8 cellular contexts compared by ENCODE assay signal in genomic region chr10:14603539-14604102, GRCh38.
DNase-seq lines count a peak whose midpoint lies in the region; ATAC-seq, FAIRE-seq and TF ChIP-seq lines count a peak whose summit lies in the region.

No MANE protein-coding gene starts in this region.

- peaks cover 0 to 7% (median 2%) of the 10 kb centered on the region in 4 experiments; a peak in 3 of 7 replicates for H3K27me3 ChIP-seq in H1 (replicated peaks in 1 of 4; ENCODE audit: control insufficient read depth in 3 of 4, extremely low read depth in 1 of 4, insufficient read depth in 3 of 4, low read length in 3 of 4)

- no peak overlapping the region for H2AFZ ChIP-seq in H1 (ENCODE audit: low read length)

- no peak overlapping the region for H3K23ac ChIP-seq in H1 (ENCODE audit: insufficient read length)

- TF ChIP-seq CTCF in H1 (IDR thresholded peaks at IDR 0.05; ENCODE audit: control extremely low read depth in 1 of 3, insufficient read depth in 1 of 3, low read depth in 1 of 3, low read length in 3 of 3), result no peak

- in situ Hi-C loops in ACHN (cut with HindIII; ENCODE audit: low pct_ligation_motif_present, low pct_unique_long_range_greater_than_20kb, low sequenced_read_pairs), result no loop called here

- CTCF ChIA-PET in H1 (lab: Charles Lee; ENCODE audit: partially characterized antibody), result no interaction called here

- H2BK12ac ChIP-seq in H1 (ENCODE audit: low read depth, low read length), result no peak overlapping the region

- TF ChIP-seq RAD21 in H1 (IDR thresholded peaks at IDR 0.05 in 1 of 2, conservative IDR thresholded peaks at IDR 0.05 in 1 of 2; ENCODE audit: low read depth in 2 of 2, low read length in 2 of 2), result no peak

- peak; percentile 37 for DNase-seq in activated CD4-positive, alpha-beta T cell treated with anti-CD3 and anti-CD28 coated beads for 48 hours
- no peak for DNase-seq in activated CD4-positive, alpha-beta T cell treated with anti-CD3 and anti-CD28 coated beads for 1 hour
- DNase-seq in SK-N-DZ (ENCODE audit: low spot score) (peak; percentile 24), H1 (ENCODE audit: low read depth in 1 of 2, low spot score in 2 of 2) (peak in 1 of 2 experiments; percentile 52), myocyte (ENCODE audit: low read depth) (peak; percentile 21), RCC 7860 (ENCODE audit: low spot score) (no peak), ACHN (no peak)

- no peak overlapping the region for H2BK120ac ChIP-seq in H1 (replicated peaks; ENCODE audit: low read depth, low read length)

- H3K36me3 ChIP-seq in H1 (ENCODE audit: control insufficient read depth in 2 of 4, insufficient read depth in 4 of 4, low read length in 3 of 4), result peaks cover 0 to 5% (median 0%) of the 10 kb centered on the region in 4 experiments; a peak in 1 of 8 replicates

- no peaks in the 10 kb centered on the region for H3K9me3 ChIP-seq in H1 (ENCODE audit: insufficient read depth in 2 of 2, low read depth in 1 of 2, low read length in 1 of 2)

- peaks cover 0 to 3% (median 2%) of the 10 kb centered on the region in 4 experiments; a peak in 5 of 7 replicates for H3K4me1 ChIP-seq in H1 (replicated peaks in 1 of 4; ENCODE audit: control insufficient read depth in 3 of 4, insufficient read depth in 4 of 4, low read length in 3 of 4)

- H4K91ac ChIP-seq in H1 (replicated peaks; ENCODE audit: insufficient read length, low read length), result no peak overlapping the region

- no peak overlapping the region for H4K8ac ChIP-seq in H1 (ENCODE audit: extremely low read depth, insufficient read depth, low read length)

- no peak overlapping the region for H3K27ac ChIP-seq in H1 (ENCODE audit: low read depth, low read length)

- ATAC-seq in HG02852 (IDR thresholded peaks at IDR 0.05; ENCODE audit: unreplicated experiment), result peak; percentile 11

- TF ChIP-seq POLR2A in H1 (IDR thresholded peaks at IDR 0.05; ENCODE audit: control extremely low read depth in 1 of 2, low read depth in 2 of 2, low read length in 2 of 2), result no peak; a peak in 1 of 3 replicates

- POLR2A ChIA-PET in H1 (lab: Charles Lee; ENCODE audit: partially characterized antibody), result no interaction called here

- no peak overlapping the region for H2BK5ac ChIP-seq in H1 (ENCODE audit: low read depth, low read length)

- peaks cover 5% of the 10 kb centered on the region; the same call in 1 of the 2 replicates for H3K23me2 ChIP-seq in H1 (ENCODE audit: low read depth, low read length)

- peaks cover 4% of the 10 kb centered on the region for H3K79me1 ChIP-seq in H1 (ENCODE audit: low read depth, low read length)

- no peak overlapping the region for H2BK15ac ChIP-seq in H1 (ENCODE audit: low read length)

- H3K56ac ChIP-seq in H1 (replicated peaks; ENCODE audit: insufficient read length, low read depth, low read length), result no peak overlapping the region

- FAIRE-seq in H1 (lab: Jason Lieb, UNC) (no peak), RCC 7860 (lab: Jason Lieb, UNC) (no peak)

- H2BK20ac ChIP-seq in H1 (ENCODE audit: low read length), result no peak overlapping the region

- no peak overlapping the region for H2AK5ac ChIP-seq in H1 (ENCODE audit: low read depth, low read length)

- WGBS in H1 (ENCODE audit: extremely low coverage in 1 of 2, insufficient coverage in 1 of 2, insufficient read length in 1 of 2, insufficient replicate concordance in 2 of 2, low coverage in 1 of 2, low lambda C conversion rate in 2 of 2, missing lambda C conversion rate in 1 of 2), 2 experiments, result 2% methylated on average over 11 of the region's 58 CpGs; no CpG with 5 or more reads in 1 of the 2 experiments

- peak overlapping the region; percentile 76 to 77 for H3K4me2 ChIP-seq in H1 (ENCODE audit: insufficient read depth in 1 of 2, low read depth in 2 of 2, low read length in 2 of 2)

- H4K5ac ChIP-seq in H1 (ENCODE audit: insufficient read length, low read depth, low read length), result no peak overlapping the region

- peak overlapping the region; percentile 63 to 79 (median 69) for H3K4me3 ChIP-seq in H1 (ENCODE audit: extremely low read depth in 1 of 4, insufficient read depth in 2 of 4, low read depth in 3 of 4, low read length in 4 of 4)

- no peak overlapping the region for H3K14ac ChIP-seq in H1 (ENCODE audit: insufficient read length)

- H3K4ac ChIP-seq in H1 (replicated peaks; ENCODE audit: insufficient read length, low read depth, low read length), result no peak overlapping the region

- H3K79me2 ChIP-seq in H1 (ENCODE audit: control insufficient read depth in 1 of 2, insufficient read depth in 2 of 2, low read length in 2 of 2), result peaks cover 0 to 31% of the 10 kb centered on the region in 2 experiments; a peak in 2 of 4 replicates

- H3K18ac ChIP-seq in H1 (ENCODE audit: extremely low read depth, low read length), result no peak overlapping the region

- H4K20me1 ChIP-seq in H1 (replicated peaks in 1 of 2; ENCODE audit: control insufficient read depth in 1 of 2, insufficient read depth in 2 of 2, low read length in 2 of 2), result peaks cover 2 to 6% of the 10 kb centered on the region in 2 experiments

- H3K9ac ChIP-seq in H1 (replicated peaks in 1 of 4; ENCODE audit: extremely low read depth in 1 of 4, low read depth in 3 of 4, low read length in 3 of 4), result peak overlapping the region; percentile 6 to 98 (median 70)

- TF ChIP-seq EP300 in H1 (IDR thresholded peaks at IDR 0.05; ENCODE audit: borderline replicate concordance in 1 of 2, low read depth in 2 of 2, low read length in 2 of 2), result no peak

TF ChIP-seq in H1, 55 proteins besides CTCF, POLR2A, EP300 and RAD21:
- TF ChIP-seq KDM4A (IDR thresholded peaks at IDR 0.05; ENCODE audit: low read depth, low read length, severe bottlenecking) (peak; percentile 46), TAF1 (IDR thresholded peaks at IDR 0.05; ENCODE audit: low read depth, low read length) (0 out of 2 replicates have a peak, but pooled peaks have one; percentile 13), SAP30 (IDR thresholded peaks at IDR 0.05; ENCODE audit: insufficient read depth, insufficient replicate concordance, low read length) (no peak)

Comparison
In these comparisons a context has a peak if more than half of its experiments do, and no peak if none do; other contexts are left out.
1. DNase-seq: peak in activated CD4-positive, alpha-beta T cell treated with anti-CD3 and anti-CD28 coated beads for 48 hours (single experiment), SK-N-DZ (single experiment) and myocyte (single experiment); none in activated CD4-positive, alpha-beta T cell treated with anti-CD3 and anti-CD28 coated beads for 1 hour (single experiment), RCC 7860 (single experiment) and ACHN (single experiment).